20 cellular contexts compared by ENCODE assay signal in genomic region chr17:57744195-57745170, GRCh38. TPM values are rescaled to one million over a fixed set of nuclear protein-coding genes. Genes with fewer than 3 reads are reported as not detected.
"Had no signal": no experiment of that assay in that cellular context is flagged by ENCODE, and none has a peak within 500 bp of the region (broad histone marks: within the 10 kb centered on the region; RNA-seq: fewer than 3 reads in every experiment).

No MANE protein-coding gene starts in this region.

- H3K27me3 ChIP-seq: neutrophil, vagina had no signal

- H3K36me3 ChIP-seq: neutrophil, tibial artery, vagina had no signal

- H3K36me3 Mint-ChIP-seq: activated naive CD4-positive, alpha-beta T cell treated with anti-CD3 and anti-CD28 coated beads, Interleukin-2, amount 50 U/mL, for 24 hours; brain; naive thymus-derived CD4-positive, alpha-beta T cell; WTC11 had no signal

- H3K9me3 Mint-ChIP-seq: activated CD4-positive, alpha-beta T cell treated with anti-CD3 and anti-CD28 coated beads, Interleukin-2, amount 10 ng/mL, durations not matched to agents 7 days and 5 days; activated naive CD4-positive, alpha-beta T cell treated with anti-CD3 and anti-CD28 coated beads, Interleukin-2, amount 50 U/mL, for 24 hours; central memory CD8-positive, alpha-beta T cell; naive thymus-derived CD4-positive, alpha-beta T cell; WTC11 had no signal

- H3K4me1 ChIP-seq: tibial artery, vagina had no signal

- H3K4me1 Mint-ChIP-seq: activated naive CD4-positive, alpha-beta T cell treated with anti-CD3 and anti-CD28 coated beads, Interleukin-2, amount 50 U/mL, for 24 hours; WTC11 had no signal

- H3K27me3 Mint-ChIP-seq: activated naive CD4-positive, alpha-beta T cell treated with anti-CD3 and anti-CD28 coated beads, Interleukin-2, amount 50 U/mL, for 24 hours had no signal

- ATAC-seq: naive thymus-derived CD4-positive, alpha-beta T cell; right cardiac atrium; WTC11 had no signal

- H3K27ac ChIP-seq: neutrophil, tibial artery, vagina had no signal

- H3K9me3 ChIP-seq: neutrophil, tibial artery, vagina had no signal

- H3K27ac Mint-ChIP-seq: activated CD4-positive, alpha-beta T cell treated with anti-CD3 and anti-CD28 coated beads, Interleukin-2, amount 10 ng/mL, durations not matched to agents 7 days and 5 days; activated naive CD4-positive, alpha-beta T cell treated with anti-CD3 and anti-CD28 coated beads, Interleukin-2, amount 50 U/mL, for 24 hours; endodermal cell; progenitor cell of endocrine pancreas; WTC11 had no signal

- H3K4me3 Mint-ChIP-seq: activated CD4-positive, alpha-beta T cell treated with anti-CD3 and anti-CD28 coated beads, Interleukin-2, amount 10 ng/mL, durations not matched to agents 7 days and 5 days; activated naive CD4-positive, alpha-beta T cell treated with anti-CD3 and anti-CD28 coated beads, Interleukin-2, amount 50 U/mL, for 24 hours; brain; central memory CD8-positive, alpha-beta T cell; endodermal cell; naive thymus-derived CD4-positive, alpha-beta T cell; WTC11 had no signal

- H3K4me3 ChIP-seq: tibial artery, vagina had no signal

- DNase-seq: activated CD4-positive, alpha-beta T cell treated with anti-CD3 and anti-CD28 coated beads, Interleukin-2, amount 10 ng/mL, durations not matched to agents 7 days and 5 days; activated T-cell treated with anti-CD3 and anti-CD28 coated beads, Interleukin-2, amount 50 U/mL, for 1 hour; dermis blood vessel endothelial cell; endodermal cell; erythroblast; hippocampal formation; kidney glomerular epithelial cell; naive thymus-derived CD4-positive, alpha-beta T cell; right cardiac atrium; small intestine; tibial artery had no signal

RNA-seq across cellular contexts. Expression of gene CCDC182, which starts 0.6 kb away (rescaled TPM):
- total RNA-seq: activated CD4-positive, alpha-beta T cell treated with anti-CD3 and anti-CD28 coated beads, Interleukin-2, amount 10 ng/mL, durations not matched to agents 7 days and 5 days; dermis blood vessel endothelial cell; glomerular endothelial cell; lower leg skin; naive thymus-derived CD4-positive, alpha-beta T cell; progenitor cell of endocrine pancreas; right cardiac atrium; vagina; WTC11 had no signal
